ENCODE assay signal across 12 cellular contexts in the genomic region with DNA sequence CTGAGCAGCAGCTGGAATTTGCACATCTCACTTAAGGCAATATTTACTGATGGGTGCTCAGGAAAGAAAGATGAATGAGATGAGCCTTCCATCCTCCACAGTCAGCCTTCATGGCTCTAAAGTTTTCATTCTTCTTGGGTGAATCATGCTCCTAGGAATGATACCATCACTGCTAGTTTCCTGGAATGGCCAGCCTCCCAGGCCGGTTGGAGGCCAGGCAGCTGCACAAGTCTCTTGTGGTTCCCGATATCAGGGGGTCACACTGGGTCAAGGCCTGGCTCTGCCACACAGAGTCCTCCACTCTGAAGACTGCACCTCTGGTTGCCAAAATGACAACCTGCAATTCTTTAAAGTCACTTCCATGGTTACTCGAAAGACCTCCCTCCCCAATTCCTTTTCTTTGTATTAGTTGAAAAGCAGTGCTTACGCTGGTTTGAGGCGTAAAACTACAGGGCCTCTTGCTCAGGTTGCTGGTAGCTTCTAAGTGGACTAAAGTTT. TPM values are rescaled to one million over a fixed set of nuclear protein-coding genes. Genes with fewer than 3 reads are reported as not detected.
DNase-seq lines count a peak whose midpoint lies in the region; ATAC-seq, FAIRE-seq and TF ChIP-seq lines count a peak whose summit lies in the region.
"Had no signal": no experiment of that assay in that cellular context is flagged by ENCODE, and none has a peak within 500 bp of the region (broad histone marks: within the 10 kb centered on the region; RNA-seq: fewer than 3 reads in every experiment).

No MANE protein-coding gene starts in this region.

- peaks cover 65% of the 10 kb centered on the region for H3K4me1 ChIP-seq in endothelial cell of umbilical vein (ENCODE audit: control insufficient read depth, extremely low read depth, insufficient read depth, low read length)
- H3K4me1 ChIP-seq in mesenchymal stem cell (ENCODE audit: control insufficient read depth, insufficient read depth, low read depth, low read length): peaks cover 2% of the 10 kb centered on the region
- H3K4me1 ChIP-seq: BLaER1 treated with 17β-estradiol and CSF1 and Interleukin-3, amounts not matched to agents 10 nM and 100 nM; thyroid gland had no signal

- H3K36me3 ChIP-seq in endothelial cell of umbilical vein (ENCODE audit: control insufficient read depth in 2 of 2, extremely low read depth in 1 of 2, insufficient read depth in 2 of 2, low read length in 2 of 2) (no peaks in the 10 kb centered on the region), mesenchymal stem cell (ENCODE audit: control insufficient read depth in 1 of 2, insufficient read depth in 2 of 2, low read depth in 1 of 2, low read length in 2 of 2) (no peaks in the 10 kb centered on the region)
- H3K36me3 ChIP-seq: BLaER1 treated with 17β-estradiol and CSF1 and Interleukin-3, amounts not matched to agents 10 nM and 100 nM; thyroid gland had no signal

- H3K4me2 ChIP-seq in endothelial cell of umbilical vein (ENCODE audit: insufficient read depth, low read length) (peak overlapping the region; percentile 42), mesenchymal stem cell (ENCODE audit: low read length, poor library complexity, severe bottlenecking) (peak overlapping the region; percentile 3)
- H3K4me2 ChIP-seq: BLaER1 treated with 17β-estradiol and CSF1 and Interleukin-3, amounts not matched to agents 10 nM and 100 nM had no signal

- 17% methylated on average over 3 of the region's 5 CpGs for WGBS in mesenchymal stem cell

- no peaks in the 10 kb centered on the region for H3K9me3 ChIP-seq in endothelial cell of umbilical vein (replicated peaks; ENCODE audit: control insufficient read depth, insufficient read depth, low read length)
- peaks cover 7% of the 10 kb centered on the region for H3K9me3 ChIP-seq in mesenchymal stem cell (ENCODE audit: control insufficient read depth, low read length)
- H3K9me3 ChIP-seq: BLaER1 treated with 17β-estradiol and CSF1 and Interleukin-3, amounts not matched to agents 10 nM and 100 nM; thyroid gland had no signal

- H3K4me3 ChIP-seq in endothelial cell of umbilical vein (replicated peaks in 1 of 3; ENCODE audit: insufficient read depth in 1 of 3, low read depth in 1 of 3, low read length in 3 of 3): no peak overlapping the region
- no peak overlapping the region for H3K4me3 ChIP-seq in mesenchymal stem cell (ENCODE audit: insufficient read depth in 1 of 2, low read depth in 1 of 2, low read length in 2 of 2)
- H3K4me3 ChIP-seq: BLaER1 treated with 17β-estradiol and CSF1 and Interleukin-3, amounts not matched to agents 10 nM and 100 nM; thyroid gland had no signal

- no peak overlapping the region for H2BK15ac ChIP-seq in mesenchymal stem cell (ENCODE audit: low read depth, poor library complexity, severe bottlenecking)

- no TSS peak for BruUV-seq in endothelial cell of umbilical vein (replicated peaks; lab: Mats Ljungman, UMichigan)

- H3K9ac ChIP-seq in endothelial cell of umbilical vein (replicated peaks; ENCODE audit: extremely low read depth, insufficient read depth, low read length): peak overlapping the region; percentile 57
- H3K9ac ChIP-seq in mesenchymal stem cell (ENCODE audit: low read length): no peak overlapping the region
- H3K9ac ChIP-seq: BLaER1 treated with 17β-estradiol and CSF1 and Interleukin-3, amounts not matched to agents 10 nM and 100 nM had no signal

- H3K27ac ChIP-seq in endothelial cell of umbilical vein (ENCODE audit: insufficient read depth, low read depth, low read length): peak overlapping the region; percentile 93
- H3K27ac ChIP-seq in mesenchymal stem cell (ENCODE audit: low read length, poor library complexity, severe bottlenecking): peak overlapping the region; percentile 91
- H3K27ac ChIP-seq: BLaER1 treated with 17β-estradiol and CSF1 and Interleukin-3, amounts not matched to agents 10 nM and 100 nM; thyroid gland had no signal

- FAIRE-seq in endothelial cell of umbilical vein (lab: Jason Lieb, UNC): peak; percentile 87
- FAIRE-seq: GM18507 had no signal

- no peak for TF ChIP-seq POLR2A in endothelial cell of umbilical vein (IDR thresholded peaks at IDR 0.05; ENCODE audit: low read depth, low read length)

- H3K27me3 ChIP-seq in endothelial cell of umbilical vein (ENCODE audit: control insufficient read depth in 2 of 2, insufficient read depth in 2 of 2, low read length in 2 of 2) (no peaks in the 10 kb centered on the region), mesenchymal stem cell (ENCODE audit: control insufficient read depth in 1 of 2, insufficient read depth in 1 of 2, low read length in 2 of 2) (no peaks in the 10 kb centered on the region)
- H3K27me3 ChIP-seq: BLaER1 treated with 17β-estradiol and CSF1 and Interleukin-3, amounts not matched to agents 10 nM and 100 nM; thyroid gland had no signal

- no peak overlapping the region for H2BK120ac ChIP-seq in mesenchymal stem cell (ENCODE audit: low read depth, low read length)

- no peak overlapping the region for H4K8ac ChIP-seq in mesenchymal stem cell (ENCODE audit: low read length)

- no peak for TF ChIP-seq CTCF in endothelial cell of umbilical vein (IDR thresholded peaks at IDR 0.05; ENCODE audit: extremely low read depth in 1 of 2, insufficient read depth in 1 of 2, low read depth in 1 of 2, low read length in 2 of 2)

- CTCF ChIA-PET in endothelial cell of umbilical vein (lab: Charles Lee): interaction anchor here (1.2 to 2.8 kb wide), 4 partner anchors 9 to 73 kb away, joined by 3 to 20 read pairs (median 8); no protein-coding TSS in a partner anchor

- POLR2A ChIA-PET in endothelial cell of umbilical vein (lab: Charles Lee): interaction anchor here (0.9 to 2.0 kb wide), 3 partner anchors 9 to 51 kb away, joined by 4 to 5 read pairs (median 4); a partner anchor contains a TSS

- intact Hi-C loops in endothelial cell of umbilical vein (cut with micrococcal nuclease): loop anchor here (1.0 to 2.0 kb wide), 8 partner anchors 8 to 119 kb away; no protein-coding TSS in a partner anchor

- DNase-seq in ACHN (peak; percentile 58), NCI-H226 (peak; percentile 96), endothelial cell of umbilical vein (ENCODE audit: low read depth, low spot score) (peak; percentile 97), mesenchymal stem cell (peak; percentile 85), NCI-H510A treated with DMSO at 0.1 percent for 48 hours (lab: John Stamatoyannopoulos, UW) (no peak)
- DNase-seq: activated CD4-positive, CD25-positive, alpha-beta regulatory T cell; thyroid gland had no signal

- H2AFZ ChIP-seq in endothelial cell of umbilical vein (ENCODE audit: low read depth, low read length) (no peak overlapping the region), mesenchymal stem cell (ENCODE audit: low read depth, low read length) (no peak overlapping the region)

- no peaks in the 10 kb centered on the region for H3K9me1 ChIP-seq in endothelial cell of umbilical vein (replicated peaks; ENCODE audit: control insufficient read depth, extremely low read depth, insufficient read depth, low read length)

- dilution Hi-C loops in endothelial cell of umbilical vein (cut with MboI; ENCODE audit: extremely low pct_ligation_motif_present, low sequenced_read_pairs): no loop called here

- H2AK5ac ChIP-seq in mesenchymal stem cell (ENCODE audit: low read length, severe bottlenecking): peak overlapping the region; percentile 96

- H3K79me2 ChIP-seq in endothelial cell of umbilical vein (ENCODE audit: control insufficient read depth, insufficient read depth, low read length): no peaks in the 10 kb centered on the region

- H4K20me1 ChIP-seq in endothelial cell of umbilical vein (replicated peaks; ENCODE audit: control insufficient read depth, extremely low read depth, insufficient read depth, low read length): no peaks in the 10 kb centered on the region
- H4K20me1 ChIP-seq: BLaER1 treated with 17β-estradiol and CSF1 and Interleukin-3, amounts not matched to agents 10 nM and 100 nM had no signal

- H3K23ac ChIP-seq in mesenchymal stem cell (ENCODE audit: low read length in 2 of 2): no peak overlapping the region

- in situ Hi-C loops in ACHN (cut with HindIII; ENCODE audit: low pct_ligation_motif_present, low pct_unique_long_range_greater_than_20kb, low sequenced_read_pairs): no loop called here

- H2BK12ac ChIP-seq in mesenchymal stem cell (ENCODE audit: low read length in 2 of 2): no peak overlapping the region

- H3K18ac ChIP-seq in mesenchymal stem cell (ENCODE audit: low read depth in 1 of 2, low read length in 2 of 2): peak overlapping the region in 1 of 2 experiments; percentile 70

- no peak overlapping the region for H4K91ac ChIP-seq in mesenchymal stem cell (ENCODE audit: low read length)

- ATAC-seq in GM18502 (IDR thresholded peaks at IDR 0.05; ENCODE audit: poor library complexity, unreplicated experiment): no peak
- ATAC-seq in GM18858 (IDR thresholded peaks at IDR 0.05; ENCODE audit: unreplicated experiment): no peak
- no peak for ATAC-seq in HG02571 (IDR thresholded peaks at IDR 0.05; ENCODE audit: unreplicated experiment)

- peak overlapping the region in 1 of 2 experiments; percentile 37 for H3K4ac ChIP-seq in mesenchymal stem cell (ENCODE audit: low read depth in 1 of 2, low read length in 2 of 2)

- no peaks in the 10 kb centered on the region for H3K79me1 ChIP-seq in mesenchymal stem cell (replicated peaks; ENCODE audit: low read length, poor library complexity, severe bottlenecking)

- H3K14ac ChIP-seq in mesenchymal stem cell (ENCODE audit: low read length in 2 of 2): no peak overlapping the region

- peak overlapping the region; percentile 67 for H2BK5ac ChIP-seq in mesenchymal stem cell (ENCODE audit: low read depth, low read length, poor library complexity, severe bottlenecking)

TF ChIP-seq in endothelial cell of umbilical vein, 7 proteins besides CTCF, POLR2A, EP300 and RAD21 (continues in another document):
- TF ChIP-seq JUN (IDR thresholded peaks at IDR 0.05; ENCODE audit: borderline replicate concordance, insufficient read depth, insufficient read length, low read depth) (peak; percentile 97), EZH2 (IDR thresholded peaks at IDR 0.05; ENCODE audit: borderline replicate concordance, low read depth, low read length, severe bottlenecking) (no peak), POLR2AphosphoS5 (IDR thresholded peaks at IDR 0.05; ENCODE audit: insufficient read depth, low read depth, low read length) (peak; percentile 94), FOS (IDR thresholded peaks at IDR 0.05; ENCODE audit: borderline replicate concordance, insufficient read depth, low read length) (peak; percentile 98)

RNA-seq across cellular contexts. Expression of a gene that starts 46.2 kb away (rescaled TPM):
- total RNA-seq in endothelial cell of umbilical vein: 137 and 140 TPM in 2 replicates
- polyA plus RNA-seq in endothelial cell of umbilical vein: 40.2 and 52.6 TPM in 2 replicates
- polyA plus RNA-seq in endothelial cell of umbilical vein (2011; cell fraction: cytosol; rRNA removed): 77.1 and 91.5 TPM in 2 replicates
- polyA plus RNA-seq in endothelial cell of umbilical vein (2011; cell fraction: nucleus; rRNA removed): 207 and 208 TPM in 2 replicates
- 134 and 174 TPM in 2 replicates for polyA plus RNA-seq in endothelial cell of umbilical vein (2012)
- 100 and 108 TPM in 2 replicates for polyA minus RNA-seq in endothelial cell of umbilical vein
- 1.3 TPM for polyA minus RNA-seq in endothelial cell of umbilical vein (2011; cell fraction: cytosol; rRNA and poly(A)+ RNA removed)
- 278 and 328 TPM in 2 replicates for polyA minus RNA-seq in endothelial cell of umbilical vein (2011; cell fraction: nucleus; rRNA and poly(A)+ RNA removed)
- 0.88 TPM for polyA plus RNA-seq in mesenchymal stem cell (2013, experiment 1 of 2)
- polyA plus RNA-seq in mesenchymal stem cell (2013, experiment 2 of 2): 0.81 TPM
